In genomic region chr15:43270113-43270665, GRCh38 we compare ENCODE assay signal across 17 cellular contexts. TPM values are rescaled to one million over a fixed set of nuclear protein-coding genes. Genes with fewer than 3 reads are reported as not detected.
A peak's percentile ranks its signal among the peaks of the same experiment; 100 is the strongest.
DNase-seq lines count a peak whose midpoint lies in the region; ATAC-seq, FAIRE-seq and TF ChIP-seq lines count a peak whose summit lies in the region.
"Had no signal": no experiment of that assay in that cellular context is flagged by ENCODE, and none has a peak within 500 bp of the region (broad histone marks: within the 10 kb centered on the region; RNA-seq: fewer than 3 reads in every experiment).

No MANE protein-coding gene starts in this region.

- no peak overlapping the region for H3K9ac ChIP-seq in OCI-LY3 (ENCODE audit: low read length)

- H3K9me3 ChIP-seq in OCI-LY3 (ENCODE audit: insufficient read depth, low read length) (no peaks in the 10 kb centered on the region), BE2C (no peaks in the 10 kb centered on the region)

- H3K4me1 Mint-ChIP-seq in memory B cell, result peaks cover 24% of the 10 kb centered on the region
- H3K4me1 Mint-ChIP-seq in stimulated activated naive B cell treated with anti-CD40 and anti-IgM and Interleukin-4, amounts not matched to agents 10 μg/mL and 1 μg/mL and 100 μg/mL, for 72 hours, result peaks cover 29 to 37% of the 10 kb centered on the region in 2 donors

- no peak overlapping the region for H3K27ac ChIP-seq in OCI-LY3 (ENCODE audit: low read length)
- H3K27ac ChIP-seq: PC-9 had no signal

- H3K4me3 ChIP-seq in OCI-LY3 (ENCODE audit: low read length) (no peak overlapping the region), BE2C (ENCODE audit: low read depth, low read length) (no peak overlapping the region)
- H3K4me3 ChIP-seq: PC-9 had no signal

- H3K27me3 ChIP-seq in OCI-LY3 (ENCODE audit: low read depth, low read length) (no peaks in the 10 kb centered on the region), BE2C (no peaks in the 10 kb centered on the region)

- no peaks in the 10 kb centered on the region for H3K27me3 Mint-ChIP-seq in memory B cell
- no peaks in the 10 kb centered on the region for H3K27me3 Mint-ChIP-seq in stimulated activated naive B cell treated with anti-CD40 and anti-IgM and Interleukin-4, amounts not matched to agents 10 μg/mL and 1 μg/mL and 100 μg/mL, for 72 hours

- ATAC-seq in memory B cell (ENCODE audit: low read depth), result no peak
- ATAC-seq in stimulated activated naive B cell treated with anti-CD40 and anti-IgM and Interleukin-4, amounts not matched to agents 10 μg/mL and 1 μg/mL and 100 μg/mL, for 72 hours (replicated peaks), result no peak
- ATAC-seq: HCT116 had no signal

- DNase-seq in GM12891 (ENCODE audit: insufficient read length, low spot score) (no peak), memory B cell (ENCODE audit: low spot score in 2 of 2) (no peak), hepatic stellate cell (ENCODE audit: low spot score) (no peak), BE2C (no peak), NCI-H774 (lab: John Stamatoyannopoulos, UW) (no peak)
- DNase-seq in stimulated activated naive B cell treated with anti-CD40 and anti-IgM and Interleukin-4, amounts not matched to agents 10 μg/mL and 1 μg/mL and 100 μg/mL, for 72 hours, result no peak
- DNase-seq: COR-L47, IMR-90, NCI-H1048, NCI-H345, NCI-H69, PC-9 had no signal

- peak overlapping the region; percentile 31 for H3K4me2 ChIP-seq in OCI-LY3 (ENCODE audit: low read length)
- H3K4me2 ChIP-seq: PC-9 had no signal

- no peaks in the 10 kb centered on the region for H4K20me1 ChIP-seq in OCI-LY3 (ENCODE audit: insufficient read depth, low read length)

- 0 out of 2 replicates have a peak overlapping the region, but pooled peaks have one; percentile 23 for H2AFZ ChIP-seq in OCI-LY3 (ENCODE audit: low read depth, low read length)
- H2AFZ ChIP-seq: PC-9 had no signal

- peaks cover 2% of the 10 kb centered on the region for H3K9me3 Mint-ChIP-seq in memory B cell
- peaks cover 0 to 6% of the 10 kb centered on the region in 2 donors for H3K9me3 Mint-ChIP-seq in stimulated activated naive B cell treated with anti-CD40 and anti-IgM and Interleukin-4, amounts not matched to agents 10 μg/mL and 1 μg/mL and 100 μg/mL, for 72 hours

- no peaks in the 10 kb centered on the region for H3K36me3 ChIP-seq in OCI-LY3 (replicated peaks; ENCODE audit: low read depth, low read length)
- H3K36me3 ChIP-seq in BE2C, result no peaks in the 10 kb centered on the region

- no peaks in the 10 kb centered on the region for H3K79me2 ChIP-seq in OCI-LY3 (ENCODE audit: low read length)

- FAIRE-seq in GM12891 (lab: Jason Lieb, UNC), result peak; percentile 48
- FAIRE-seq: GM18507 had no signal

- H3K4me1 ChIP-seq in OCI-LY3 (ENCODE audit: low read length), result peaks cover 21% of the 10 kb centered on the region
- H3K4me1 ChIP-seq in BE2C, result no peaks in the 10 kb centered on the region

- TF ChIP-seq CTCF in OCI-LY3 (IDR thresholded peaks at IDR 0.05; ENCODE audit: low read depth, low read length) (no peak), BE2C (IDR thresholded peaks at IDR 0.05; ENCODE audit: low read depth, low read length) (no peak)

- TF ChIP-seq POLR2A in GM12891 (IDR thresholded peaks at IDR 0.05; ENCODE audit: low read depth, low read length), result no peak

- H3K4me3 Mint-ChIP-seq in memory B cell, result peak overlapping the region; percentile 74
- peak overlapping the region in 1 of 2 donors; percentile 43 for H3K4me3 Mint-ChIP-seq in stimulated activated naive B cell treated with anti-CD40 and anti-IgM and Interleukin-4, amounts not matched to agents 10 μg/mL and 1 μg/mL and 100 μg/mL, for 72 hours
- H3K4me3 Mint-ChIP-seq: CD14-positive monocyte had no signal

- H3K36me3 Mint-ChIP-seq in memory B cell, result peaks cover 7% of the 10 kb centered on the region
- peaks cover 0 to 6% of the 10 kb centered on the region in 2 donors for H3K36me3 Mint-ChIP-seq in stimulated activated naive B cell treated with anti-CD40 and anti-IgM and Interleukin-4, amounts not matched to agents 10 μg/mL and 1 μg/mL and 100 μg/mL, for 72 hours
- H3K36me3 Mint-ChIP-seq: CD14-positive monocyte had no signal

- H3K27ac Mint-ChIP-seq in memory B cell, result peak overlapping the region; percentile 91
- H3K27ac Mint-ChIP-seq in stimulated activated naive B cell treated with anti-CD40 and anti-IgM and Interleukin-4, amounts not matched to agents 10 μg/mL and 1 μg/mL and 100 μg/mL, for 72 hours, result peak overlapping the region; percentile 93

TF ChIP-seq in GM12891, 5 proteins besides CTCF, POLR2A, EP300 and RAD21:
- TF ChIP-seq POU2F2 (IDR thresholded peaks at IDR 0.05; ENCODE audit: low read depth, low read length) (no peak), SPI1 (IDR thresholded peaks at IDR 0.05; ENCODE audit: low read depth, low read length) (no peak), PAX5 (IDR thresholded peaks at IDR 0.05; ENCODE audit: insufficient read depth, low read length, severe bottlenecking) (no peak), TAF1 (IDR thresholded peaks at IDR 0.05; ENCODE audit: low read depth, low read length) (no peak), POLR2AphosphoS5 (IDR thresholded peaks at IDR 0.05; ENCODE audit: low read depth, low read length) (no peak)

RNA-seq across cellular contexts. Expression of gene TGM5, which starts 3.5 kb away (rescaled TPM):
- 6.7 TPM for polyA plus RNA-seq in GM12891 (2012; ENCODE audit: low read depth, missing spikeins)
- not detected for polyA plus RNA-seq in BE2C (2012; ENCODE audit: insufficient read depth, insufficient read length, low read depth)
- polyA plus RNA-seq: AG04450, CD14-positive monocyte, IMR-90 had no signal

RNA-seq across cellular contexts. Expression of gene TGM7, which starts 31.9 kb away (rescaled TPM):
- polyA plus RNA-seq in GM12891 (2012; ENCODE audit: low read depth, missing spikeins), result not detected
- not detected for polyA plus RNA-seq in BE2C (2012; ENCODE audit: insufficient read depth, insufficient read length, low read depth)
- polyA plus RNA-seq: AG04450, CD14-positive monocyte, IMR-90 had no signal

RNA-seq across cellular contexts. Expression of gene EPB42, which starts 49.4 kb away (rescaled TPM):
- not detected for polyA plus RNA-seq in GM12891 (2012; ENCODE audit: low read depth, missing spikeins)
- not detected for polyA plus RNA-seq in BE2C (2012; ENCODE audit: insufficient read depth, insufficient read length, low read depth)
- polyA plus RNA-seq: AG04450, IMR-90 had no signal
